In genomic region chr7:924541-925231, GRCh38 we compare ENCODE assay signal across 8 cellular contexts. TPM values are rescaled to one million over a fixed set of nuclear protein-coding genes. Genes with fewer than 3 reads are reported as not detected.
DNase-seq lines count a peak whose midpoint lies in the region; ATAC-seq lines count a peak whose summit lies in the region.

No MANE protein-coding gene starts in this region.

- H3K27me3 Mint-ChIP-seq in activated T-helper 1 cell treated with anti-CD3 and anti-CD28 coated beads, Interleukin-12 subunit alpha, Interleukin-12 subunit beta, Interleukin-2, Interleukin-4 antibody, amounts not matched to agents 30 ng/mL and 10 ng/mL and 1 ng/mL, durations not matched to agents 14 hours and 24 hours and 36 hours (ENCODE audit: insufficient read depth) = peaks cover 4% of the 10 kb centered on the region
- H3K27me3 Mint-ChIP-seq in natural killer cell treated with Interleukin-12 subunit alpha and Interleukin-12 subunit beta and Interleukin-15 and Interleukin-18, amount 100 ng/mL, for 72 hours = no peaks in the 10 kb centered on the region

- H3K36me3 Mint-ChIP-seq in activated T-helper 1 cell treated with anti-CD3 and anti-CD28 coated beads, Interleukin-12 subunit alpha, Interleukin-12 subunit beta, Interleukin-2, Interleukin-4 antibody, amounts not matched to agents 30 ng/mL and 10 ng/mL and 1 ng/mL, durations not matched to agents 14 hours and 24 hours and 36 hours (ENCODE audit: low read depth) = peaks cover 11% of the 10 kb centered on the region
- H3K36me3 Mint-ChIP-seq in natural killer cell treated with Interleukin-12 subunit alpha and Interleukin-12 subunit beta and Interleukin-15 and Interleukin-18, amount 100 ng/mL, for 72 hours = no peaks in the 10 kb centered on the region

- intact Hi-C loops in activated T-helper 1 cell treated with anti-CD3 and anti-CD28 coated beads, Interleukin-12 subunit alpha, Interleukin-12 subunit beta, Interleukin-2, Interleukin-4 antibody, amounts not matched to agents 30 ng/mL and 10 ng/mL and 1 ng/mL, durations not matched to agents 14 hours and 24 hours and 36 hours (cut with micrococcal nuclease) = loop anchor here (5.0 kb wide), 1 partner anchor 118 kb away; the partner anchor contains the start of gene GPR146

- H3K4me3 Mint-ChIP-seq in activated T-helper 1 cell treated with anti-CD3 and anti-CD28 coated beads, Interleukin-12 subunit alpha, Interleukin-12 subunit beta, Interleukin-2, Interleukin-4 antibody, amounts not matched to agents 30 ng/mL and 10 ng/mL and 1 ng/mL, durations not matched to agents 14 hours and 24 hours and 36 hours = peak overlapping the region; percentile 79
- peak overlapping the region; percentile 71 for H3K4me3 Mint-ChIP-seq in natural killer cell treated with Interleukin-12 subunit alpha and Interleukin-12 subunit beta and Interleukin-15 and Interleukin-18, amount 100 ng/mL, for 72 hours

- peak overlapping the region; percentile 87 for H3K27ac Mint-ChIP-seq in activated T-helper 1 cell treated with anti-CD3 and anti-CD28 coated beads, Interleukin-12 subunit alpha, Interleukin-12 subunit beta, Interleukin-2, Interleukin-4 antibody, amounts not matched to agents 30 ng/mL and 10 ng/mL and 1 ng/mL, durations not matched to agents 14 hours and 24 hours and 36 hours
- peak overlapping the region; percentile 59 to 85 for H3K27ac Mint-ChIP-seq in natural killer cell treated with Interleukin-12 subunit alpha and Interleukin-12 subunit beta and Interleukin-15 and Interleukin-18, amount 100 ng/mL, for 72 hours

- ATAC-seq in GM21390 (IDR thresholded peaks at IDR 0.05; ENCODE audit: unreplicated experiment) = peak; percentile 48
- peak; percentile 54 to 59 for ATAC-seq in natural killer cell treated with Interleukin-12 subunit alpha and Interleukin-12 subunit beta and Interleukin-15 and Interleukin-18, amount 100 ng/mL, for 72 hours

- peaks cover 31% of the 10 kb centered on the region for H3K4me1 Mint-ChIP-seq in activated T-helper 1 cell treated with anti-CD3 and anti-CD28 coated beads, Interleukin-12 subunit alpha, Interleukin-12 subunit beta, Interleukin-2, Interleukin-4 antibody, amounts not matched to agents 30 ng/mL and 10 ng/mL and 1 ng/mL, durations not matched to agents 14 hours and 24 hours and 36 hours (ENCODE audit: low read depth)
- peaks cover 39 to 55% of the 10 kb centered on the region in 2 donors for H3K4me1 Mint-ChIP-seq in natural killer cell treated with Interleukin-12 subunit alpha and Interleukin-12 subunit beta and Interleukin-15 and Interleukin-18, amount 100 ng/mL, for 72 hours (ENCODE audit: low read depth in 2 of 2)

- DNase-seq in EH (ENCODE audit: low read depth) (peak; percentile 53), LHCN-M2 (ENCODE audit: low read depth) (peak; percentile 24), NCI-H1694 treated with DMSO at 0.1 percent for 48 hours (lab: John Stamatoyannopoulos, UW) (no peak), DMS114 treated with DMSO at 0.1 percent for 48 hours (lab: John Stamatoyannopoulos, UW; ENCODE audit: unreplicated experiment) (no peak), LoVo (ENCODE audit: low spot score) (no peak)
- peak; percentile 31 for DNase-seq in activated T-helper 1 cell treated with anti-CD3 and anti-CD28 coated beads, Interleukin-12 subunit alpha, Interleukin-12 subunit beta, Interleukin-2, Interleukin-4 antibody, amounts not matched to agents 30 ng/mL and 10 ng/mL and 1 ng/mL, durations not matched to agents 14 hours and 24 hours and 36 hours (ENCODE audit: low spot score)
- DNase-seq in natural killer cell treated with Interleukin-12 subunit alpha and Interleukin-12 subunit beta and Interleukin-15 and Interleukin-18, amount 100 ng/mL, for 72 hours (ENCODE audit: low spot score) = peak; percentile 87

- H3K9me3 Mint-ChIP-seq in activated T-helper 1 cell treated with anti-CD3 and anti-CD28 coated beads, Interleukin-12 subunit alpha, Interleukin-12 subunit beta, Interleukin-2, Interleukin-4 antibody, amounts not matched to agents 30 ng/mL and 10 ng/mL and 1 ng/mL, durations not matched to agents 14 hours and 24 hours and 36 hours = no peaks in the 10 kb centered on the region
- no peaks in the 10 kb centered on the region for H3K9me3 Mint-ChIP-seq in natural killer cell treated with Interleukin-12 subunit alpha and Interleukin-12 subunit beta and Interleukin-15 and Interleukin-18, amount 100 ng/mL, for 72 hours

RNA-seq across cellular contexts. Expression of gene ADAP1, which starts 29.8 kb away (rescaled TPM):
- total RNA-seq in LHCN-M2 (2014; rRNA removed) = 0.19 and 0.57 TPM in 2 replicates
- polyA plus RNA-seq in LHCN-M2 (2012) = 0.91 TPM
- 80.9 and 87.7 TPM in 2 replicates for total RNA-seq in activated T-helper 1 cell treated with anti-CD3 and anti-CD28 coated beads, Interleukin-12 subunit alpha, Interleukin-12 subunit beta, Interleukin-2, Interleukin-4 antibody, amounts not matched to agents 30 ng/mL and 10 ng/mL and 1 ng/mL, durations not matched to agents 14 hours and 24 hours and 36 hours
- total RNA-seq in natural killer cell treated with Interleukin-12 subunit alpha and Interleukin-12 subunit beta and Interleukin-15 and Interleukin-18, amount 100 ng/mL, for 72 hours = 100 to 1,000 TPM in 1 of 2 donors, 10 to 100 TPM in 1; 70.6 to 161 TPM

RNA-seq across cellular contexts. Expression of gene GET4, which starts 48.3 kb away (rescaled TPM):
- 28.0 and 33.7 TPM in 2 replicates for total RNA-seq in LHCN-M2 (2014; rRNA removed)
- 32.6 TPM for polyA plus RNA-seq in LHCN-M2 (2012)
- total RNA-seq in activated T-helper 1 cell treated with anti-CD3 and anti-CD28 coated beads, Interleukin-12 subunit alpha, Interleukin-12 subunit beta, Interleukin-2, Interleukin-4 antibody, amounts not matched to agents 30 ng/mL and 10 ng/mL and 1 ng/mL, durations not matched to agents 14 hours and 24 hours and 36 hours = 38.7 and 43.8 TPM in 2 replicates
- 10 to 100 TPM; 42.8 to 44.5 TPM for total RNA-seq in natural killer cell treated with Interleukin-12 subunit alpha and Interleukin-12 subunit beta and Interleukin-15 and Interleukin-18, amount 100 ng/mL, for 72 hours

RNA-seq across cellular contexts. Expression of gene COX19, which starts 50.7 kb away (rescaled TPM):
- total RNA-seq in LHCN-M2 (2014; rRNA removed) = 6.5 TPM in 2 replicates
- 4.7 TPM for polyA plus RNA-seq in LHCN-M2 (2012)
- total RNA-seq in activated T-helper 1 cell treated with anti-CD3 and anti-CD28 coated beads, Interleukin-12 subunit alpha, Interleukin-12 subunit beta, Interleukin-2, Interleukin-4 antibody, amounts not matched to agents 30 ng/mL and 10 ng/mL and 1 ng/mL, durations not matched to agents 14 hours and 24 hours and 36 hours = 14.3 and 18.6 TPM in 2 replicates
- 10 to 100 TPM; 17.2 to 19.9 TPM for total RNA-seq in natural killer cell treated with Interleukin-12 subunit alpha and Interleukin-12 subunit beta and Interleukin-15 and Interleukin-18, amount 100 ng/mL, for 72 hours

RNA-seq across cellular contexts. Expression of gene CYP2W1, which starts 58.3 kb away (rescaled TPM):
- total RNA-seq in LHCN-M2 (2014; rRNA removed) = 0.06 TPM in 1 of 2 replicates, not detected in the other
- polyA plus RNA-seq in LHCN-M2 (2012) = not detected
- total RNA-seq in activated T-helper 1 cell treated with anti-CD3 and anti-CD28 coated beads, Interleukin-12 subunit alpha, Interleukin-12 subunit beta, Interleukin-2, Interleukin-4 antibody, amounts not matched to agents 30 ng/mL and 10 ng/mL and 1 ng/mL, durations not matched to agents 14 hours and 24 hours and 36 hours = not detected in 2 replicates
- total RNA-seq in natural killer cell treated with Interleukin-12 subunit alpha and Interleukin-12 subunit beta and Interleukin-15 and Interleukin-18, amount 100 ng/mL, for 72 hours = not detected

Comparison
In these comparisons a context has a peak if more than half of its experiments do, and no peak if none do; other contexts are left out.
1. DNase-seq: peak in EH (single experiment), LHCN-M2 (single experiment), activated T-helper 1 cell treated with anti-CD3 and anti-CD28 coated beads, Interleukin-12 subunit alpha, Interleukin-12 subunit beta, Interleukin-2, Interleukin-4 antibody, amounts not matched to agents 30 ng/mL and 10 ng/mL and 1 ng/mL, durations not matched to agents 14 hours and 24 hours and 36 hours (single experiment) and natural killer cell treated with Interleukin-12 subunit alpha and Interleukin-12 subunit beta and Interleukin-15 and Interleukin-18, amount 100 ng/mL, for 72 hours (single experiment); none in NCI-H1694 treated with DMSO at 0.1 percent for 48 hours (single experiment), DMS114 treated with DMSO at 0.1 percent for 48 hours (single experiment) and LoVo (single experiment).
2. RNA of gene ADAP1, which starts 29.8 kb away (total RNA-seq): 70.6 to 161 TPM in natural killer cell treated with Interleukin-12 subunit alpha and Interleukin-12 subunit beta and Interleukin-15 and Interleukin-18, amount 100 ng/mL, for 72 hours and 80.9 to 87.7 TPM in activated T-helper 1 cell treated with anti-CD3 and anti-CD28 coated beads, Interleukin-12 subunit alpha, Interleukin-12 subunit beta, Interleukin-2, Interleukin-4 antibody, amounts not matched to agents 30 ng/mL and 10 ng/mL and 1 ng/mL, durations not matched to agents 14 hours and 24 hours and 36 hours; 0.19 to 0.57 TPM in LHCN-M2; every median in the first group is over 10 times any median in the second.